9 cellular contexts compared by ENCODE assay signal in genomic region chr11:78351193-78351592, GRCh38.
DNase-seq lines count a peak whose midpoint lies in the region; ATAC-seq and TF ChIP-seq lines count a peak whose summit lies in the region.
"Had no signal": no experiment of that assay in that cellular context is flagged by ENCODE, and none has a peak within 500 bp of the region (broad histone marks: within the 10 kb centered on the region; RNA-seq: fewer than 3 reads in every experiment).

No MANE protein-coding gene starts in this region.

- H3K27me3 ChIP-seq in right lobe of liver = no peaks in the 10 kb centered on the region

- H3K9me3 ChIP-seq in SK-N-MC (ENCODE audit: low read depth, low read length) (no peaks in the 10 kb centered on the region), right lobe of liver (no peaks in the 10 kb centered on the region)

- H3K9ac ChIP-seq in SK-N-MC (ENCODE audit: insufficient read length) = no peak overlapping the region

- H3K4me3 ChIP-seq in SK-N-MC (no peak overlapping the region), right lobe of liver (no peak overlapping the region)

- WGBS in right lobe of liver (ENCODE audit: insufficient coverage, low coverage, low lambda C conversion rate, missing lambda C conversion rate) = 75% methylated on average over 3 of the region's 3 CpGs

- peaks cover 0 to 4% (median 0%) of the 10 kb centered on the region in 4 donors for H3K4me1 ChIP-seq in right lobe of liver

- peak overlapping the region; percentile 80; the same call in 1 of the 2 replicates for H3K27ac ChIP-seq in SK-N-MC
- H3K27ac ChIP-seq in right lobe of liver = peak overlapping the region; percentile 47 to 59 (median 59)

- intact Hi-C loops in right lobe of liver (cut with DNase I) = no loop called here

- ATAC-seq in right lobe of liver (peak in 1 of 4 donors; percentile 15), GM18861 (IDR thresholded peaks at IDR 0.05; ENCODE audit: unreplicated experiment) (no peak)

- TF ChIP-seq CTCF in right lobe of liver (IDR thresholded peaks at IDR 0.05) = no peak

- no peak for TF ChIP-seq POLR2A in right lobe of liver (IDR thresholded peaks at IDR 0.05)

- DNase-seq in NCI-H2081 (lab: John Stamatoyannopoulos, UW) (peak; percentile 20 to 65), NCI-H2081 treated with DMSO at 0.1 percent for 48 hours (lab: John Stamatoyannopoulos, UW) (no peak), SK-N-MC (ENCODE audit: low read depth, low spot score) (no peak), right lobe of liver (no peak), superior temporal gyrus (ENCODE audit: extremely low spot score) (peak; percentile 60), HuH-7.5 (ENCODE audit: low spot score) (no peak), germinal center (ENCODE audit: low spot score) (no peak)
- DNase-seq: left cardiac atrium had no signal

- H3K36me3 ChIP-seq in SK-N-MC (ENCODE audit: insufficient read depth, low read length) (no peaks in the 10 kb centered on the region), right lobe of liver (no peaks in the 10 kb centered on the region)

Comparison
In these comparisons a context has a peak if more than half of its experiments do, and no peak if none do; other contexts are left out.
1. DNase-seq: peak in NCI-H2081 (2 of 2) and superior temporal gyrus (single experiment); none in NCI-H2081 treated with DMSO at 0.1 percent for 48 hours (single experiment), SK-N-MC (single experiment), right lobe of liver (0 of 3), HuH-7.5 (single experiment) and germinal center (single experiment).